ENCODE assay signal across 14 cellular contexts in genomic region chr19:3054265-3054971, GRCh38. TPM values are rescaled to one million over a fixed set of nuclear protein-coding genes. Genes with fewer than 3 reads are reported as not detected.
DNase-seq lines count a peak whose midpoint lies in the region; ATAC-seq, FAIRE-seq and TF ChIP-seq lines count a peak whose summit lies in the region.
"Had no signal": no experiment of that assay in that cellular context is flagged by ENCODE, and none has a peak within 500 bp of the region (broad histone marks: within the 10 kb centered on the region; RNA-seq: fewer than 3 reads in every experiment).

No MANE protein-coding gene starts in this region.

- no peak for ATAC-seq in CD4-positive, alpha-beta T cell (ENCODE audit: poor library complexity)
- ATAC-seq: stimulated activated naive CD8-positive, alpha-beta T cell treated with anti-CD3 and anti-CD28 coated beads, Interleukin-15, Interleukin-2, amounts not matched to agents 100 U/mL and 50 U/mL, for 24 hours had no signal

- intact Hi-C loops in CD4-positive, alpha-beta T cell (cut with DNase I, micrococcal nuclease): loop anchor here in 1 of 2 experiments (10.0 kb wide), 1 partner anchor 450 kb away; the partner anchor contains the start of genes DOHH and FZR1
- intact Hi-C loops in breast epithelium (cut with DNase I; ENCODE audit: low total_unique reads): loop anchor here (5.0 kb wide), 1 partner anchor 1618 kb away; the partner anchor contains the start of gene MYDGF
- intact Hi-C loops in activated T-helper 1 cell treated with anti-CD3 and anti-CD28 coated beads, Interleukin-12 subunit alpha, Interleukin-12 subunit beta, Interleukin-2, Interleukin-4 antibody, amounts not matched to agents 30 ng/mL and 10 ng/mL and 1 ng/mL, durations not matched to agents 14 hours and 24 hours and 36 hours (cut with micrococcal nuclease): no loop called here

- H3K27me3 Mint-ChIP-seq in CD4-positive, alpha-beta T cell: no peaks in the 10 kb centered on the region
- H3K27me3 Mint-ChIP-seq in neural crest cell (ENCODE audit: low read depth): no peaks in the 10 kb centered on the region
- no peaks in the 10 kb centered on the region for H3K27me3 Mint-ChIP-seq in activated T-helper 1 cell treated with anti-CD3 and anti-CD28 coated beads, Interleukin-12 subunit alpha, Interleukin-12 subunit beta, Interleukin-2, Interleukin-4 antibody, amounts not matched to agents 30 ng/mL and 10 ng/mL and 1 ng/mL, durations not matched to agents 14 hours and 24 hours and 36 hours (ENCODE audit: insufficient read depth)

- no peaks in the 10 kb centered on the region for H3K9me3 Mint-ChIP-seq in CD4-positive, alpha-beta T cell
- no peaks in the 10 kb centered on the region for H3K9me3 Mint-ChIP-seq in neural crest cell
- H3K9me3 Mint-ChIP-seq in activated T-helper 1 cell treated with anti-CD3 and anti-CD28 coated beads, Interleukin-12 subunit alpha, Interleukin-12 subunit beta, Interleukin-2, Interleukin-4 antibody, amounts not matched to agents 30 ng/mL and 10 ng/mL and 1 ng/mL, durations not matched to agents 14 hours and 24 hours and 36 hours: no peaks in the 10 kb centered on the region

- H3K27me3 ChIP-seq in CD4-positive, alpha-beta T cell (ENCODE audit: control insufficient read depth, insufficient read depth, low read length): no peaks in the 10 kb centered on the region
- H3K27me3 ChIP-seq in breast epithelium: no peaks in the 10 kb centered on the region

- TF ChIP-seq POLR2A in breast epithelium (IDR thresholded peaks at IDR 0.05): no peak
- TF ChIP-seq POLR2A in H54 (IDR thresholded peaks at IDR 0.05; ENCODE audit: low read depth, low read length): no peak

- DNase-seq in CD4-positive, alpha-beta T cell: no peak
- no peak for DNase-seq in breast epithelium (ENCODE audit: low spot score in 2 of 2)
- DNase-seq in neural crest cell (ENCODE audit: low read depth, low spot score): no peak
- no peak for DNase-seq in activated T-helper 1 cell treated with anti-CD3 and anti-CD28 coated beads, Interleukin-12 subunit alpha, Interleukin-12 subunit beta, Interleukin-2, Interleukin-4 antibody, amounts not matched to agents 30 ng/mL and 10 ng/mL and 1 ng/mL, durations not matched to agents 14 hours and 24 hours and 36 hours (ENCODE audit: low spot score)
- DNase-seq in H54 (ENCODE audit: insufficient read length, low spot score): no peak
- no peak for DNase-seq in NCI-H2196 (lab: John Stamatoyannopoulos, UW; ENCODE audit: unreplicated experiment)
- DNase-seq in islet precursor cell: no peak
- DNase-seq: activated CD4-positive, CD25-positive, alpha-beta regulatory T cell; activated T-cell treated with anti-CD3 and anti-CD28 coated beads, Interleukin-2, amount 50 U/mL, for 48 hours; GF-D8; stimulated activated naive CD8-positive, alpha-beta T cell treated with anti-CD3 and anti-CD28 coated beads, Interleukin-15, Interleukin-2, amounts not matched to agents 100 U/mL and 50 U/mL, for 24 hours had no signal

- TF ChIP-seq CTCF in CD4-positive, alpha-beta T cell (IDR thresholded peaks at IDR 0.05): no peak
- TF ChIP-seq CTCF in HEK293 (tag by site-specific recombination; IDR thresholded peaks at IDR 0.05) (no peak), breast epithelium (IDR thresholded peaks at IDR 0.05) (no peak), neural crest cell (conservative IDR thresholded peaks at IDR 0.05) (no peak)

- peaks cover 64% of the 10 kb centered on the region for H3K36me3 Mint-ChIP-seq in CD4-positive, alpha-beta T cell (ENCODE audit: low read depth)
- peaks cover 5% of the 10 kb centered on the region for H3K36me3 Mint-ChIP-seq in neural crest cell (ENCODE audit: low read depth)
- peaks cover 35% of the 10 kb centered on the region for H3K36me3 Mint-ChIP-seq in activated T-helper 1 cell treated with anti-CD3 and anti-CD28 coated beads, Interleukin-12 subunit alpha, Interleukin-12 subunit beta, Interleukin-2, Interleukin-4 antibody, amounts not matched to agents 30 ng/mL and 10 ng/mL and 1 ng/mL, durations not matched to agents 14 hours and 24 hours and 36 hours (ENCODE audit: low read depth)

- POLR2A ChIA-PET in CD4-positive, alpha-beta T cell (lab: Charles Lee): interaction anchor here (1.8 to 8.9 kb wide), 4 partner anchors 8 to 104 kb away, joined by 7 to 140 read pairs (median 52); partner anchors contain the start of gene TLE5
- POLR2A ChIA-PET in HEK293 (lab: Yijun Ruan, JAX): interaction anchor here (0.7 to 4.4 kb wide), 3 partner anchors 15 to 82 kb away, joined by 3 to 36 read pairs (median 3); no protein-coding TSS in a partner anchor

- H3K36me3 ChIP-seq in HEK293 (ENCODE audit: control insufficient read depth in 2 of 2, insufficient read depth in 1 of 2, low read length in 2 of 2): peaks cover 7 to 55% of the 10 kb centered on the region in 2 experiments
- no peaks in the 10 kb centered on the region for H3K36me3 ChIP-seq in breast epithelium

- no peak for FAIRE-seq in H54 (lab: Jason Lieb, UNC)
- FAIRE-seq: HTR-8/SVneo had no signal

- H3K27ac Mint-ChIP-seq in CD4-positive, alpha-beta T cell: peak overlapping the region; percentile 89
- H3K27ac Mint-ChIP-seq in neural crest cell (ENCODE audit: unreplicated experiment): no peak overlapping the region
- no peak overlapping the region for H3K27ac Mint-ChIP-seq in activated T-helper 1 cell treated with anti-CD3 and anti-CD28 coated beads, Interleukin-12 subunit alpha, Interleukin-12 subunit beta, Interleukin-2, Interleukin-4 antibody, amounts not matched to agents 30 ng/mL and 10 ng/mL and 1 ng/mL, durations not matched to agents 14 hours and 24 hours and 36 hours

- peak overlapping the region; percentile 56 for H3K4me3 Mint-ChIP-seq in CD4-positive, alpha-beta T cell
- H3K4me3 Mint-ChIP-seq in neural crest cell: peak overlapping the region; percentile 2
- no peak overlapping the region for H3K4me3 Mint-ChIP-seq in activated T-helper 1 cell treated with anti-CD3 and anti-CD28 coated beads, Interleukin-12 subunit alpha, Interleukin-12 subunit beta, Interleukin-2, Interleukin-4 antibody, amounts not matched to agents 30 ng/mL and 10 ng/mL and 1 ng/mL, durations not matched to agents 14 hours and 24 hours and 36 hours

- H3K4me3 ChIP-seq in HEK293 (ENCODE audit: low read depth, low read length) (no peak overlapping the region), breast epithelium (no peak overlapping the region)

- peaks cover 20% of the 10 kb centered on the region for H3K4me1 ChIP-seq in HEK293 (ENCODE audit: control insufficient read depth, insufficient read depth, low read length)
- H3K4me1 ChIP-seq in breast epithelium: peaks cover 11 to 44% of the 10 kb centered on the region in 2 donors

- H3K27ac ChIP-seq in CD4-positive, alpha-beta T cell (ENCODE audit: low read depth, low read length): no peak overlapping the region
- H3K27ac ChIP-seq in HEK293 (ENCODE audit: extremely low read depth, low read depth, low read length) (no peak overlapping the region), breast epithelium (peak overlapping the region; percentile 87 to 93)
- H3K27ac ChIP-seq: C4-2B had no signal

- H3K4me1 Mint-ChIP-seq in CD4-positive, alpha-beta T cell (ENCODE audit: low read depth): peaks cover 51% of the 10 kb centered on the region
- peaks cover 8% of the 10 kb centered on the region for H3K4me1 Mint-ChIP-seq in neural crest cell
- H3K4me1 Mint-ChIP-seq in activated T-helper 1 cell treated with anti-CD3 and anti-CD28 coated beads, Interleukin-12 subunit alpha, Interleukin-12 subunit beta, Interleukin-2, Interleukin-4 antibody, amounts not matched to agents 30 ng/mL and 10 ng/mL and 1 ng/mL, durations not matched to agents 14 hours and 24 hours and 36 hours (ENCODE audit: low read depth): peaks cover 12% of the 10 kb centered on the region

- CTCF ChIA-PET in CD4-positive, alpha-beta T cell (lab: Charles Lee): no interaction called here
- CTCF ChIA-PET in HEK293 (lab: Yijun Ruan, JAX): interaction anchor here (0.9 to 1.6 kb wide), 4 partner anchors 19 to 104 kb away, joined by 3 to 6 read pairs (median 4); no protein-coding TSS in a partner anchor

- no peaks in the 10 kb centered on the region for H3K9me3 ChIP-seq in CD4-positive, alpha-beta T cell (ENCODE audit: control insufficient read depth, low read length)
- H3K9me3 ChIP-seq in HEK293 (ENCODE audit: control insufficient read depth, insufficient read depth, low read depth, low read length) (no peaks in the 10 kb centered on the region), breast epithelium (no peaks in the 10 kb centered on the region)

TF ChIP-seq in HEK293, 187 proteins besides CTCF, POLR2A, EP300 and RAD21 (continues in another document):
- TF ChIP-seq TCF7L2 (IDR thresholded peaks at IDR 0.05; ENCODE audit: borderline replicate concordance, low read depth, low read length) (no peak), SALL2 (tag by site-specific recombination; IDR thresholded peaks at IDR 0.05; ENCODE audit: borderline replicate concordance) (no peak), ZNF654 (tag by site-specific recombination; IDR thresholded peaks at IDR 0.05; ENCODE audit: low read depth) (no peak), KLF8 (tag by site-specific recombination; IDR thresholded peaks at IDR 0.05) (peak; percentile 29; the same call in 1 of the 2 replicates), ZBTB48 (tag by site-specific recombination; IDR thresholded peaks at IDR 0.05) (no peak), ZFP3 (tag by site-specific recombination; IDR thresholded peaks at IDR 0.05; ENCODE audit: low read depth) (no peak), ZNF658 (tag by site-specific recombination; IDR thresholded peaks at IDR 0.05) (no peak), EGR2 (tag by site-specific recombination; IDR thresholded peaks at IDR 0.05; ENCODE audit: low read depth) (no peak), ZNF324 (tag by site-specific recombination; IDR thresholded peaks at IDR 0.05) (no peak), REPIN1 (tag by site-specific recombination; IDR thresholded peaks at IDR 0.05; ENCODE audit: low read depth) (no peak)

RNA-seq across cellular contexts. Expression of gene TLE5, which starts 7.9 kb away (rescaled TPM):
- 100 to 1,000 TPM; 722 to 793 TPM for total RNA-seq in CD4-positive, alpha-beta T cell
- total RNA-seq in breast epithelium: 100 to 1,000 TPM; 329 to 407 (median 397) TPM
- 244 and 247 TPM in 2 replicates for total RNA-seq in neural crest cell
- total RNA-seq in activated T-helper 1 cell treated with anti-CD3 and anti-CD28 coated beads, Interleukin-12 subunit alpha, Interleukin-12 subunit beta, Interleukin-2, Interleukin-4 antibody, amounts not matched to agents 30 ng/mL and 10 ng/mL and 1 ng/mL, durations not matched to agents 14 hours and 24 hours and 36 hours: 378 and 399 TPM in 2 replicates

RNA-seq across cellular contexts. Expression of gene TLE2, which starts 25.3 kb away (rescaled TPM):
- total RNA-seq in CD4-positive, alpha-beta T cell: 10 to 100 TPM; 23.9 to 25.0 TPM
- total RNA-seq in breast epithelium: 10 to 100 TPM; 25.3 to 65.6 (median 35.1) TPM
- total RNA-seq in neural crest cell: 0.73 and 1.4 TPM in 2 replicates
- 0.78 and 1.1 TPM in 2 replicates for total RNA-seq in activated T-helper 1 cell treated with anti-CD3 and anti-CD28 coated beads, Interleukin-12 subunit alpha, Interleukin-12 subunit beta, Interleukin-2, Interleukin-4 antibody, amounts not matched to agents 30 ng/mL and 10 ng/mL and 1 ng/mL, durations not matched to agents 14 hours and 24 hours and 36 hours

RNA-seq across cellular contexts. Expression of gene GNA11, which starts 39.7 kb away (rescaled TPM):
- total RNA-seq in CD4-positive, alpha-beta T cell: 1 to 10 TPM; 2.6 to 3.4 TPM
- 10 to 100 TPM; 40.5 to 52.0 (median 42.3) TPM for total RNA-seq in breast epithelium
- total RNA-seq in neural crest cell: 40.6 and 42.5 TPM in 2 replicates
- 4.1 and 5.7 TPM in 2 replicates for total RNA-seq in activated T-helper 1 cell treated with anti-CD3 and anti-CD28 coated beads, Interleukin-12 subunit alpha, Interleukin-12 subunit beta, Interleukin-2, Interleukin-4 antibody, amounts not matched to agents 30 ng/mL and 10 ng/mL and 1 ng/mL, durations not matched to agents 14 hours and 24 hours and 36 hours

Comparison
In these comparisons a context has a peak if more than half of its experiments do, and no peak if none do; other contexts are left out.
1. H3K27ac ChIP-seq: peak in breast epithelium (2 of 2); none in CD4-positive, alpha-beta T cell (single experiment) and HEK293 (single experiment).
2. RNA of gene TLE2, which starts 25.3 kb away (total RNA-seq): 25.3 to 65.6 TPM in breast epithelium and 23.9 to 25.0 TPM in CD4-positive, alpha-beta T cell; 0.73 to 1.4 TPM in neural crest cell and 0.78 to 1.1 TPM in activated T-helper 1 cell treated with anti-CD3 and anti-CD28 coated beads, Interleukin-12 subunit alpha, Interleukin-12 subunit beta, Interleukin-2, Interleukin-4 antibody, amounts not matched to agents 30 ng/mL and 10 ng/mL and 1 ng/mL, durations not matched to agents 14 hours and 24 hours and 36 hours; every median in the first group is over 10 times any median in the second.